ENCODE assay signal across 2 cellular contexts in the genomic region with DNA sequence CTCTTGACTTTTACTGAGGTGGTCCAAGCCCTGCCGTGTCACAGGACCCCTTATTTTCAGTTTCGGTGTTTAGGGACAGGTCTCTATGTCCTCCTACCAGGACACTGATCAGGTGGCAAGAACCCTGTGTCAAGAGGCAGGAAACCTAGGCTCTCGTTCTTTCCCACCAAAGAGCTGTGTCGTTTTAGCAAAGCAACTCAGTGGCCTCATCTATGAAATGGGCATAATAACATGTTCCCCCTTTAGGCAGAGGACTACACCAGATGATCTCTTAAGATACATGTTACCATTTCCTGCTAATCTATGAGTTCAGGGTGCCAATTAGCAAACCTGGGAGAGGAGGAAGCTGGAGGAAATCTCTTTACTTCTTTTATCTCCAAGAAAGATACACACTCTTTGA.
TF ChIP-seq lines count a peak whose summit lies in the region.

No MANE protein-coding gene starts in this region.

TF ChIP-seq in SK-N-SH, 30 proteins besides CTCF, POLR2A, EP300 and RAD21 (continued from another document):
- TF ChIP-seq, protein P1, sequence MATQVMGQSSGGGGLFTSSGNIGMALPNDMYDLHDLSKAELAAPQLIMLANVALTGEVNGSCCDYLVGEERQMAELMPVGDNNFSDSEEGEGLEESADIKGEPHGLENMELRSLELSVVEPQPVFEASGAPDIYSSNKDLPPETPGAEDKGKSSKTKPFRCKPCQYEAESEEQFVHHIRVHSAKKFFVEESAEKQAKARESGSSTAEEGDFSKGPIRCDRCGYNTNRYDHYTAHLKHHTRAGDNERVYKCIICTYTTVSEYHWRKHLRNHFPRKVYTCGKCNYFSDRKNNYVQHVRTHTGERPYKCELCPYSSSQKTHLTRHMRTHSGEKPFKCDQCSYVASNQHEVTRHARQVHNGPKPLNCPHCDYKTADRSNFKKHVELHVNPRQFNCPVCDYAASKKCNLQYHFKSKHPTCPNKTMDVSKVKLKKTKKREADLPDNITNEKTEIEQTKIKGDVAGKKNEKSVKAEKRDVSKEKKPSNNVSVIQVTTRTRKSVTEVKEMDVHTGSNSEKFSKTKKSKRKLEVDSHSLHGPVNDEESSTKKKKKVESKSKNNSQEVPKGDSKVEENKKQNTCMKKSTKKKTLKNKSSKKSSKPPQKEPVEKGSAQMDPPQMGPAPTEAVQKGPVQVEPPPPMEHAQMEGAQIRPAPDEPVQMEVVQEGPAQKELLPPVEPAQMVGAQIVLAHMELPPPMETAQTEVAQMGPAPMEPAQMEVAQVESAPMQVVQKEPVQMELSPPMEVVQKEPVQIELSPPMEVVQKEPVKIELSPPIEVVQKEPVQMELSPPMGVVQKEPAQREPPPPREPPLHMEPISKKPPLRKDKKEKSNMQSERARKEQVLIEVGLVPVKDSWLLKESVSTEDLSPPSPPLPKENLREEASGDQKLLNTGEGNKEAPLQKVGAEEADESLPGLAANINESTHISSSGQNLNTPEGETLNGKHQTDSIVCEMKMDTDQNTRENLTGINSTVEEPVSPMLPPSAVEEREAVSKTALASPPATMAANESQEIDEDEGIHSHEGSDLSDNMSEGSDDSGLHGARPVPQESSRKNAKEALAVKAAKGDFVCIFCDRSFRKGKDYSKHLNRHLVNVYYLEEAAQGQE (IDR thresholded peaks at IDR 0.05; ENCODE audit: low read depth, low read length) = no peak
- TF ChIP-seq FOSL2 (IDR thresholded peaks at IDR 0.05; ENCODE audit: borderline replicate concordance, low read depth) = no peak
- TF ChIP-seq, protein P2, sequence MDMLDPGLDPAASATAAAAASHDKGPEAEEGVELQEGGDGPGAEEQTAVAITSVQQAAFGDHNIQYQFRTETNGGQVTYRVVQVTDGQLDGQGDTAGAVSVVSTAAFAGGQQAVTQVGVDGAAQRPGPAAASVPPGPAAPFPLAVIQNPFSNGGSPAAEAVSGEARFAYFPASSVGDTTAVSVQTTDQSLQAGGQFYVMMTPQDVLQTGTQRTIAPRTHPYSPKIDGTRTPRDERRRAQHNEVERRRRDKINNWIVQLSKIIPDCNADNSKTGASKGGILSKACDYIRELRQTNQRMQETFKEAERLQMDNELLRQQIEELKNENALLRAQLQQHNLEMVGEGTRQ (IDR thresholded peaks at IDR 0.05; ENCODE audit: borderline replicate concordance, low read depth, low read length) = no peak
- TF ChIP-seq JUND (IDR thresholded peaks at IDR 0.05) = no peak
- no peak for TF ChIP-seq SMC3 (IDR thresholded peaks at IDR 0.05; ENCODE audit: low read depth, low read length)
TF ChIP-seq in SK-N-SH: peak in this region for 0.

TF ChIP-seq in SK-N-SH treated with all-trans-retinoic acid at 6 μM for 48 hours, 23 proteins besides CTCF, POLR2A, EP300 and RAD21 (continued from another document):
- no peak for TF ChIP-seq TOX (CRISPR knock-in tag; IDR thresholded peaks at IDR 0.05; ENCODE audit: borderline replicate concordance)
TF ChIP-seq in SK-N-SH treated with all-trans-retinoic acid at 6 μM for 48 hours: peak in this region for 0.
